ENCODE assay signal across 30 cellular contexts in the genomic region with DNA sequence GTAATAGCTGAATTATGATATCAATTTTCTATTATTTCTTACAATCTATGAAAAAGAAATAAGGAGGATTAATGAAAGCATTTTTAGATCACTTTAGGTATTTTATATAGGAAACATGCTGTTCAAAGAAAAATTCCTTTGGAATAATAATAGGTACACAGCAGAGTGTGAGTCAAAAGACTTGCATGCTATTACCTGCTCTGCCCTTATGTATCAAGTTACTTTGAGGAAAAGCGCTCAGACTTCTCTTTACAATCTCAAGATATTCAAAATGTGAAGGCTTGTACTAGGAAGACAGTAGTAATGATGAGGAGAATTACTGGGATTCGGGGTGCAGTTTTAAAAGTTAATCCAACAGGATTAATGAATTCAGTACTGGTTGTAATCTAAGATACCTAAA. TPM values are rescaled to one million over a fixed set of nuclear protein-coding genes. Genes with fewer than 3 reads are reported as not detected.
DNase-seq lines count a peak whose midpoint lies in the region; ATAC-seq and TF ChIP-seq lines count a peak whose summit lies in the region.
"Had no signal": no experiment of that assay in that cellular context is flagged by ENCODE, and none has a peak within 500 bp of the region (broad histone marks: within the 10 kb centered on the region; RNA-seq: fewer than 3 reads in every experiment).

No MANE protein-coding gene starts in this region.

- H4K20me1 ChIP-seq in osteoblast (ENCODE audit: insufficient read depth, low read length) = no peaks in the 10 kb centered on the region

- H3K4me3 ChIP-seq in ACC112 (ENCODE audit: low read depth, low read length) = peak overlapping the region; percentile 50; the same call in 1 of the 2 replicates
- H3K4me3 ChIP-seq in SJSA1 = no peak overlapping the region
- peak overlapping the region; percentile 71 for H3K4me3 ChIP-seq in endodermal cell (ENCODE audit: low read length)
- H3K4me3 ChIP-seq in osteoblast (ENCODE audit: insufficient read depth, low read length) = no peak overlapping the region
- H3K4me3 ChIP-seq: BLaER1, thoracic aorta had no signal

- H3K4me1 ChIP-seq in ACC112 (ENCODE audit: control insufficient read depth, insufficient read depth, low read length, unreplicated experiment) (peaks cover 59% of the 10 kb centered on the region), SJSA1 (replicated peaks) (peaks cover 47% of the 10 kb centered on the region), endodermal cell (ENCODE audit: control insufficient read depth, insufficient read depth, low read length) (no peaks in the 10 kb centered on the region), osteoblast (ENCODE audit: insufficient read depth, low read length) (peaks cover 53% of the 10 kb centered on the region)
- H3K4me1 ChIP-seq: BLaER1 had no signal

- peaks cover 79% of the 10 kb centered on the region for H3K36me3 Mint-ChIP-seq in endodermal cell (ENCODE audit: low read depth)

- WGBS in endodermal cell (ENCODE audit: insufficient coverage in 1 of 2, insufficient read length in 1 of 2), 2 experiments = 96 to 100% methylated on average over 1 to 2 of the region's 2 CpGs

- TF ChIP-seq CTCF in endodermal cell (conservative IDR thresholded peaks at IDR 0.05) (no peak), osteoblast (IDR thresholded peaks at IDR 0.05; ENCODE audit: extremely low read depth, low read depth, low read length) (no peak)

- no peak overlapping the region for H3K4me3 Mint-ChIP-seq in endodermal cell
- H3K4me3 Mint-ChIP-seq: activated CD4-positive, alpha-beta memory T cell treated with anti-CD3 and anti-CD28 coated beads, Interleukin-2, amount 10 ng/mL, durations not matched to agents 7 days and 5 days; activated naive CD8-positive, alpha-beta T cell treated with anti-CD3 and anti-CD28 coated beads, Interleukin-2, amount 10 ng/mL, durations not matched to agents 7 days and 5 days had no signal

- H3K4me2 ChIP-seq in osteoblast (ENCODE audit: insufficient read depth, low read length) = peak overlapping the region; percentile 19
- H3K4me2 ChIP-seq: BLaER1 had no signal

- H3K27me3 Mint-ChIP-seq in endodermal cell (ENCODE audit: insufficient read depth) = no peaks in the 10 kb centered on the region
- H3K27me3 Mint-ChIP-seq: activated CD4-positive, alpha-beta memory T cell treated with anti-CD3 and anti-CD28 coated beads, Interleukin-2, amount 10 ng/mL, durations not matched to agents 7 days and 5 days; activated naive CD8-positive, alpha-beta T cell treated with anti-CD3 and anti-CD28 coated beads, Interleukin-2, amount 10 ng/mL, durations not matched to agents 7 days and 5 days had no signal

- DNase-seq in SJSA1 (ENCODE audit: low read depth in 1 of 2, low spot score in 2 of 2) = no peak
- DNase-seq in endodermal cell = no peak
- no peak for DNase-seq in osteoblast (ENCODE audit: insufficient read length, low spot score, missing footprints)
- no peak for DNase-seq in NCI-H2029 (lab: John Stamatoyannopoulos, UW)
- no peak for DNase-seq in NOMO-1 (lab: John Stamatoyannopoulos, UW; ENCODE audit: unreplicated experiment in 2 of 2)
- no peak for DNase-seq in G401 (ENCODE audit: low spot score)
- DNase-seq: activated CD4-positive, alpha-beta memory T cell treated with anti-CD3 and anti-CD28 coated beads, Interleukin-2, amount 10 ng/mL, durations not matched to agents 7 days and 5 days; activated CD4-positive, CD25-positive, alpha-beta regulatory T cell treated with anti-CD3 and anti-CD28 coated beads, Interleukin-2, amount 50 U/mL, for 72 hours; activated naive CD8-positive, alpha-beta T cell treated with anti-CD3 and anti-CD28 coated beads, Interleukin-2, amount 10 ng/mL, durations not matched to agents 7 days and 5 days; COR-L47; cortex of kidney; DMS79 treated with DMSO at 0.1 percent for 48 hours; head of caudate nucleus; Karpas-422; left cardiac atrium; mesendoderm; NCI-H69; nucleus accumbens; retina; SHP77 treated with DMSO at 0.1 percent for 48 hours; stimulated activated CD4-positive, alpha-beta T cell treated with anti-CD3 and anti-CD28 coated beads, Interleukin-12 subunit alpha, Interleukin-12 subunit beta, amount 100 ng/mL, for 4 hours; stimulated activated CD4-positive, alpha-beta T cell treated with anti-CD3 and anti-CD28 coated beads, Interleukin-4, amount 100 ng/mL, for 24 hours; stimulated activated naive CD8-positive, alpha-beta T cell treated with anti-CD3 and anti-CD28 coated beads, Interleukin-15, Interleukin-2, amounts not matched to agents 100 U/mL and 50 U/mL, for 24 hours had no signal

- H3K27ac ChIP-seq in ACC112 (ENCODE audit: low read depth, low read length) (peak overlapping the region; percentile 98), SJSA1 (peak overlapping the region; percentile 87), endodermal cell (ENCODE audit: low read depth, low read length) (no peak overlapping the region), osteoblast (ENCODE audit: low read depth, low read length) (peak overlapping the region; percentile 90)
- H3K27ac ChIP-seq: BLaER1 had no signal

- H3K79me2 ChIP-seq in ACC112 (ENCODE audit: control insufficient read depth, insufficient read depth, low read length, unreplicated experiment) (peaks cover 24% of the 10 kb centered on the region), osteoblast (ENCODE audit: insufficient read depth, low read length) (peaks cover 13% of the 10 kb centered on the region)

- no peak overlapping the region for H3K27ac Mint-ChIP-seq in endodermal cell
- H3K27ac Mint-ChIP-seq: activated CD4-positive, alpha-beta memory T cell treated with anti-CD3 and anti-CD28 coated beads, Interleukin-2, amount 10 ng/mL, durations not matched to agents 7 days and 5 days; activated naive CD8-positive, alpha-beta T cell treated with anti-CD3 and anti-CD28 coated beads, Interleukin-2, amount 10 ng/mL, durations not matched to agents 7 days and 5 days had no signal

- H3K27me3 ChIP-seq in ACC112 (ENCODE audit: insufficient read depth, low read length) (no peaks in the 10 kb centered on the region), SJSA1 (replicated peaks) (no peaks in the 10 kb centered on the region), endodermal cell (ENCODE audit: control insufficient read depth, insufficient read depth, low read length, poor library complexity, severe bottlenecking) (no peaks in the 10 kb centered on the region), osteoblast (ENCODE audit: insufficient read depth, low read length) (no peaks in the 10 kb centered on the region)
- H3K27me3 ChIP-seq: BLaER1 had no signal

- peaks cover 11% of the 10 kb centered on the region for H3K4me1 Mint-ChIP-seq in endodermal cell

- H2AFZ ChIP-seq in ACC112 (ENCODE audit: low read length, unreplicated experiment) (no peak overlapping the region), osteoblast (ENCODE audit: low read length) (no peak overlapping the region)

- no peaks in the 10 kb centered on the region for H3K9me3 ChIP-seq in SJSA1 (replicated peaks)
- H3K9me3 ChIP-seq in endodermal cell (ENCODE audit: control insufficient read depth, low read length) = peaks cover 57% of the 10 kb centered on the region
- no peaks in the 10 kb centered on the region for H3K9me3 ChIP-seq in osteoblast (ENCODE audit: low read depth, low read length)
- H3K9me3 ChIP-seq: thoracic aorta had no signal

- no peak overlapping the region for H3K9ac ChIP-seq in endodermal cell (ENCODE audit: extremely low read depth, low read length, poor library complexity, severe bottlenecking)
- H3K9ac ChIP-seq: BLaER1 had no signal

- peaks cover 39% of the 10 kb centered on the region for H3K9me3 Mint-ChIP-seq in endodermal cell

- no peak for ATAC-seq in GM19328 (IDR thresholded peaks at IDR 0.05; ENCODE audit: unreplicated experiment)
- ATAC-seq: left cardiac atrium; stimulated activated naive CD8-positive, alpha-beta T cell treated with anti-CD3 and anti-CD28 coated beads, Interleukin-15, Interleukin-2, amounts not matched to agents 100 U/mL and 50 U/mL, for 24 hours had no signal

- in situ Hi-C loops in G401 (cut with HindIII; ENCODE audit: low sequenced_read_pairs) = no loop called here

- H3K36me3 ChIP-seq in ACC112 (ENCODE audit: insufficient read depth, low read length) (peaks cover 17% of the 10 kb centered on the region), SJSA1 (peaks cover 18% of the 10 kb centered on the region), endodermal cell (ENCODE audit: control insufficient read depth, insufficient read depth, low read length) (peaks cover 69% of the 10 kb centered on the region), osteoblast (ENCODE audit: insufficient read depth, low read length) (no peaks in the 10 kb centered on the region)

RNA-seq across cellular contexts. Expression of a gene that starts 29.1 kb away (rescaled TPM):
- not detected in 2 replicates for total RNA-seq in SJSA1 (2014; rRNA removed; shearing (Covaris generic))
- not detected for total RNA-seq in endodermal cell
- 2,034 TPM for polyA plus RNA-seq in endodermal cell (2013, experiment 1 of 2)
- 2,520 TPM for polyA plus RNA-seq in endodermal cell (2013, experiment 2 of 2)
- total RNA-seq in osteoblast = under 0.01 TPM in 1 of 2 replicates, not detected in the other
- not detected in 2 replicates for total RNA-seq in G401 (2014; rRNA removed; shearing (Covaris generic))
- total RNA-seq: activated CD4-positive, alpha-beta memory T cell treated with anti-CD3 and anti-CD28 coated beads, Interleukin-2, amount 10 ng/mL, durations not matched to agents 7 days and 5 days; activated naive CD8-positive, alpha-beta T cell treated with anti-CD3 and anti-CD28 coated beads, Interleukin-2, amount 10 ng/mL, durations not matched to agents 7 days and 5 days; H4; myocyte; T-helper 1 cell treated with Interleukin-12 subunit alpha and Interleukin-12 subunit beta and Interleukin-4 antibody, amounts not matched to agents 30 ng/mL and 1 ng/mL, for 36 hours; thoracic aorta had no signal

Comparison
In these comparisons a context has a peak if more than half of its experiments do, and no peak if none do; other contexts are left out.
1. H3K4me3 ChIP-seq: peak in ACC112 (single experiment) and endodermal cell (single experiment); none in SJSA1 (single experiment) and osteoblast (single experiment).